In the genomic region with DNA sequence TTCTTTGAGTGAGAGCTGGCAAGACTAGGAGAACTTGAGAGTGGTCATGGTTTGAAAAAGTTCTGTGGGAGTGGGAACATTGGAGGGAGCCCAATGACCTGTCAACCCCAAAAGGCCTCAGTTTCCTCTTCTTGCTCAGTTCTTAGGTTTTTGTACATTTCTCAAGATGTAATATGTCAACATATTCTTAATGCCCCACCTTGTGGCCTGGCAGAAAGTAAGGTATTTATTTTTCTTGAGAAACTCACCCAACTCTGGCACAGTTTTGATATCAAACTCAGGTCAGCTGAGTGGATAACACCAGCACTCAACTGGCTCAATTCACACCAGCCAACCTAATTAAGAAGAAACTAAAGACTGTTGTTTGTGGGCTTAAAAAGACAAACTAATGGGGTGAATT, we compare ENCODE assay signal across 11 cellular contexts.
"Had no signal": no experiment of that assay in that cellular context is flagged by ENCODE, and none has a peak within 500 bp of the region (broad histone marks: within the 10 kb centered on the region; RNA-seq: fewer than 3 reads in every experiment).

No MANE protein-coding gene starts in this region.

- H3K36me3 Mint-ChIP-seq: activated CD4-positive, alpha-beta memory T cell treated with anti-CD3 and anti-CD28 coated beads for 36 hours had no signal

- H3K9me3 ChIP-seq: lower lobe of right lung, neutrophil had no signal

- H3K4me3 Mint-ChIP-seq: activated CD4-positive, alpha-beta memory T cell treated with anti-CD3 and anti-CD28 coated beads for 36 hours; mesothelial cell of epicardium had no signal

- H3K27ac Mint-ChIP-seq: activated CD4-positive, alpha-beta memory T cell treated with anti-CD3 and anti-CD28 coated beads for 36 hours; mesothelial cell of epicardium had no signal

- H3K27me3 Mint-ChIP-seq: activated CD4-positive, alpha-beta memory T cell treated with anti-CD3 and anti-CD28 coated beads for 36 hours had no signal

- H3K36me3 ChIP-seq: lower lobe of right lung, neutrophil had no signal

- H3K27me3 ChIP-seq: neutrophil had no signal

- H3K9me3 Mint-ChIP-seq: activated CD4-positive, alpha-beta memory T cell treated with anti-CD3 and anti-CD28 coated beads for 36 hours had no signal

- H3K4me2 ChIP-seq: smooth muscle cell had no signal

- DNase-seq: activated CD4-positive, alpha-beta memory T cell treated with anti-CD3 and anti-CD28 coated beads for 36 hours; activated naive CD4-positive, alpha-beta T cell; activated T-cell treated with anti-CD3 and anti-CD28 coated beads, Interleukin-2, amount 50 U/mL, for 48 hours; cerebellar nuclear complex; lower lobe of right lung; posterior cingulate gyrus; right cardiac atrium; T-helper 9 cell had no signal

- H3K4me1 ChIP-seq: lower lobe of right lung had no signal

- ATAC-seq: lower lobe of right lung, right cardiac atrium had no signal

- H3K4me3 ChIP-seq: lower lobe of right lung, smooth muscle cell had no signal

- H3K27ac ChIP-seq: lower lobe of right lung, neutrophil had no signal
